In genomic region chr9:37503736-37504135, GRCh38 we compare ENCODE assay signal across 10 cellular contexts. TPM values are rescaled to one million over a fixed set of nuclear protein-coding genes. Genes with fewer than 3 reads are reported as not detected.
DNase-seq lines count a peak whose midpoint lies in the region; ATAC-seq and TF ChIP-seq lines count a peak whose summit lies in the region.
"Had no signal": no experiment of that assay in that cellular context is flagged by ENCODE, and none has a peak within 500 bp of the region (broad histone marks: within the 10 kb centered on the region; RNA-seq: fewer than 3 reads in every experiment).

No MANE protein-coding gene starts in this region.

- H3K4me3 Mint-ChIP-seq in T-helper 1 cell treated with Interleukin-12 subunit alpha and Interleukin-12 subunit beta and Interleukin-4 antibody, amounts not matched to agents 30 μg/mL and 1 μg/mL, for 36 hours: no peak overlapping the region
- H3K4me3 Mint-ChIP-seq in naive thymus-derived CD8-positive, alpha-beta T cell: peak overlapping the region in 2 of 10 donors; percentile 43 to 80

- POLR2A ChIA-PET in naive thymus-derived CD8-positive, alpha-beta T cell (lab: Charles Lee): no interaction called here

- ATAC-seq in naive thymus-derived CD8-positive, alpha-beta T cell: peak in 1 of 2 donors; percentile 25
- ATAC-seq in GM18868 (IDR thresholded peaks at IDR 0.05; ENCODE audit: unreplicated experiment) (no peak), GM19395 (IDR thresholded peaks at IDR 0.05; ENCODE audit: unreplicated experiment) (no peak)

- in situ Hi-C loops in GM13976 (cut with MboI; ENCODE audit: low sequenced_read_pairs, unreplicated experiment): no loop called here

- H3K27me3 Mint-ChIP-seq in T-helper 1 cell treated with Interleukin-12 subunit alpha and Interleukin-12 subunit beta and Interleukin-4 antibody, amounts not matched to agents 30 μg/mL and 1 μg/mL, for 36 hours (ENCODE audit: low read depth): no peaks in the 10 kb centered on the region
- no peaks in the 10 kb centered on the region for H3K27me3 Mint-ChIP-seq in naive thymus-derived CD8-positive, alpha-beta T cell

- peaks cover 33% of the 10 kb centered on the region for H3K36me3 Mint-ChIP-seq in T-helper 1 cell treated with Interleukin-12 subunit alpha and Interleukin-12 subunit beta and Interleukin-4 antibody, amounts not matched to agents 30 μg/mL and 1 μg/mL, for 36 hours (ENCODE audit: low read depth)
- H3K36me3 Mint-ChIP-seq in naive thymus-derived CD8-positive, alpha-beta T cell: peaks cover 0 to 87% (median 16%) of the 10 kb centered on the region in 3 donors

- DNase-seq in GM13976 (ENCODE audit: low spot score): peak; percentile 14
- DNase-seq in cardiac fibroblast (ENCODE audit: low read depth in 2 of 2): peak; percentile 15 to 42
- peak in 1 of 10 donors; percentile 10 for DNase-seq in naive thymus-derived CD8-positive, alpha-beta T cell
- DNase-seq in NCI-H2081 (lab: John Stamatoyannopoulos, UW): no peak
- no peak for DNase-seq in mucosa of gallbladder (ENCODE audit: low spot score)
- DNase-seq: activated CD8-positive, alpha-beta memory T cell treated with anti-CD3 and anti-CD28 coated beads, Interleukin-2, amount 50 U/mL, for 48 hours; NCI-H2107 had no signal

- H3K9me3 Mint-ChIP-seq in T-helper 1 cell treated with Interleukin-12 subunit alpha and Interleukin-12 subunit beta and Interleukin-4 antibody, amounts not matched to agents 30 μg/mL and 1 μg/mL, for 36 hours: no peaks in the 10 kb centered on the region
- H3K9me3 Mint-ChIP-seq in naive thymus-derived CD8-positive, alpha-beta T cell: no peaks in the 10 kb centered on the region

- peaks cover 15% of the 10 kb centered on the region for H3K4me1 Mint-ChIP-seq in T-helper 1 cell treated with Interleukin-12 subunit alpha and Interleukin-12 subunit beta and Interleukin-4 antibody, amounts not matched to agents 30 μg/mL and 1 μg/mL, for 36 hours (ENCODE audit: low read depth)
- peaks cover 12 to 19% (median 14%) of the 10 kb centered on the region in 4 donors for H3K4me1 Mint-ChIP-seq in naive thymus-derived CD8-positive, alpha-beta T cell

- no peak overlapping the region for H3K4me3 ChIP-seq in cardiac fibroblast (replicated peaks in 1 of 2; ENCODE audit: low read depth in 2 of 2, low read length in 2 of 2)

- H3K27ac Mint-ChIP-seq in T-helper 1 cell treated with Interleukin-12 subunit alpha and Interleukin-12 subunit beta and Interleukin-4 antibody, amounts not matched to agents 30 μg/mL and 1 μg/mL, for 36 hours: peak overlapping the region; percentile 39
- peak overlapping the region in 9 of 10 donors; percentile 0 to 89 (median 66) for H3K27ac Mint-ChIP-seq in naive thymus-derived CD8-positive, alpha-beta T cell

- TF ChIP-seq CTCF in GM13976 (IDR thresholded peaks at IDR 0.05; ENCODE audit: borderline replicate concordance, control extremely low read depth, extremely low read depth, insufficient read depth, missing control alignments) (no peak), cardiac fibroblast (IDR thresholded peaks at IDR 0.05; ENCODE audit: low read depth, low read length) (no peak)

RNA-seq across cellular contexts. Expression of gene POLR1E, which starts 18.0 kb away (rescaled TPM):
- 10 to 100 TPM; 34.5 to 38.2 TPM for total RNA-seq in naive thymus-derived CD8-positive, alpha-beta T cell
- 10 to 100 TPM; 13.3 to 21.2 (median 17.4) TPM for polyA plus RNA-seq in naive thymus-derived CD8-positive, alpha-beta T cell
- total RNA-seq in mucosa of gallbladder: 19.3 TPM

RNA-seq across cellular contexts. Expression of gene ZBTB5, which starts 38.5 kb away (rescaled TPM):
- total RNA-seq in naive thymus-derived CD8-positive, alpha-beta T cell: 10 to 100 TPM; 12.9 to 13.2 TPM
- under 1 TPM; 0.50 to 0.83 (median 0.64) TPM for polyA plus RNA-seq in naive thymus-derived CD8-positive, alpha-beta T cell
- 12.1 TPM for total RNA-seq in mucosa of gallbladder

Comparison
In these comparisons a context has a peak if more than half of its experiments do, and no peak if none do; other contexts are left out.
1. DNase-seq: peak in GM13976 (single experiment) and cardiac fibroblast (2 of 2); none in NCI-H2081 (0 of 2) and mucosa of gallbladder (single experiment).